22 cellular contexts compared by ENCODE assay signal in the genomic region with DNA sequence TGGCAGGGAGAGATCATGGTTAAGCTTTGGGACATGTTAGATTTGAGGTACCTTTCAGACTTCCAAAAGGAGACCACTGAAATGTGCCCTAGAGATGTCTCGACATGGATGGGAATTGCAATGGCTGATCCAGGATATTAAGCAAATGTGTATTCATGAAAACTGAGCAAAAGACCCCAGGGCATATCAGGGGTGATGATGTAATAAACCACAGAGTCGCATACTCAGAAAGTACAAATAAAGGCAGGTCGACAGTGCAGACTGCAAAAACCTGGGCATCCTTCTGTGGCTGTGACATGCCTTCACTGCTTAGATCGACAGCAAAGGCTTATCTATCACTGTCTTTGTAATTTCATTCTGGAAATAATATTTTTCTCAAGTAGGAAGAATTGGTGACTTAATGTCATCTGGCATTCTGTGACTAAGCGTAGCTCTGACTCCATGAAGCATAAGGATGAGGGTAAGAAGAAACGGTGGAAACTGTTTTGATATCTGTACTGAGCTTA.
DNase-seq lines count a peak whose midpoint lies in the region; ATAC-seq, FAIRE-seq and TF ChIP-seq lines count a peak whose summit lies in the region.
"Had no signal": no experiment of that assay in that cellular context is flagged by ENCODE, and none has a peak within 500 bp of the region (broad histone marks: within the 10 kb centered on the region; RNA-seq: fewer than 3 reads in every experiment).

No MANE protein-coding gene starts in this region.

- no peak overlapping the region for H3K4me2 ChIP-seq in IMR-90 (ENCODE audit: low read depth, low read length)

- H4K20me1 ChIP-seq in IMR-90 (ENCODE audit: insufficient read depth, low read length) = no peaks in the 10 kb centered on the region

- CTCF ChIA-PET in IMR-90 (lab: Yijun Ruan, JAX) = no interaction called here

- H3K79me1 ChIP-seq in IMR-90 (ENCODE audit: low read depth in 1 of 2, low read length in 2 of 2) = no peaks in the 10 kb centered on the region

- no peak overlapping the region for H2BK20ac ChIP-seq in IMR-90 (ENCODE audit: low read depth, low read length)

- no peak overlapping the region for H3K27ac ChIP-seq in IMR-90 (ENCODE audit: insufficient read depth, low read length)
- no peak overlapping the region for H3K27ac ChIP-seq in RWPE2 (ENCODE audit: poor library complexity, severe bottlenecking)
- H3K27ac ChIP-seq in gastrocnemius medialis = no peak overlapping the region
- no peak overlapping the region for H3K27ac ChIP-seq in right atrium auricular region

- BruUV-seq in IMR-90 (replicated peaks; lab: Mats Ljungman, UMichigan) = no TSS peak

- H2AK9ac ChIP-seq in IMR-90 (replicated peaks; ENCODE audit: low read depth, low read length, poor library complexity) = no peak overlapping the region

- H4K5ac ChIP-seq in IMR-90 (ENCODE audit: low read depth, low read length) = no peak overlapping the region

- DNase-seq in IMR-90 = peak; percentile 28
- no peak for DNase-seq in RWPE2 (ENCODE audit: low spot score)
- DNase-seq in bronchial epithelial cell (ENCODE audit: low read depth) = peak; percentile 57
- no peak for DNase-seq in gastrocnemius medialis
- no peak for DNase-seq in cerebellum (ENCODE audit: low spot score)
- DNase-seq in right atrium auricular region (ENCODE audit: low spot score) = no peak
- DNase-seq: C1 segment of cervical spinal cord; CD4-positive, alpha-beta memory T cell; COR-L47; DMS79; Kasumi-1; MG63; NCI-H1417; NCI-H1694 treated with DMSO at 0.1 percent for 48 hours; NCI-H2081; NCI-H2227 treated with DMSO at 0.1 percent for 48 hours; NCI-H69; T-cell had no signal

- no peak overlapping the region for H3K14ac ChIP-seq in IMR-90 (replicated peaks; ENCODE audit: low read depth, low read length)

- dilution Hi-C loops in IMR-90 (cut with HindIII; ENCODE audit: low sequenced_read_pairs, unreplicated experiment) = no loop called here

- no peak overlapping the region for H2BK5ac ChIP-seq in IMR-90 (ENCODE audit: low read depth, low read length, poor library complexity, severe bottlenecking)

- FAIRE-seq in bronchial epithelial cell (lab: Jason Lieb, UNC) = peak; percentile 83
- FAIRE-seq: GM19239, H54 had no signal

- TF ChIP-seq CTCF in IMR-90 (conservative IDR thresholded peaks at IDR 0.05; ENCODE audit: low read depth, low read length) (no peak), RWPE2 (IDR thresholded peaks at IDR 0.05; ENCODE audit: poor library complexity, severe bottlenecking) (no peak), bronchial epithelial cell (IDR thresholded peaks at IDR 0.05; ENCODE audit: insufficient read depth, low read length, severe bottlenecking) (no peak), gastrocnemius medialis (IDR thresholded peaks at IDR 0.05 in 4 of 5, conservative IDR thresholded peaks at IDR 0.05 in 1 of 5) (no peak), right atrium auricular region (IDR thresholded peaks at IDR 0.05) (no peak)

- H3K4me1 ChIP-seq in IMR-90 (ENCODE audit: control insufficient read depth, insufficient read depth, low read length) = peaks cover 3% of the 10 kb centered on the region; the same call in 1 of the 2 replicates
- H3K4me1 ChIP-seq in RWPE2 (ENCODE audit: insufficient read depth, poor library complexity, severe bottlenecking) = peaks cover 5% of the 10 kb centered on the region
- no peaks in the 10 kb centered on the region for H3K4me1 ChIP-seq in gastrocnemius medialis
- no peaks in the 10 kb centered on the region for H3K4me1 ChIP-seq in right atrium auricular region

- H3K27me3 ChIP-seq in IMR-90 (ENCODE audit: control insufficient read depth, insufficient read depth, low read length) = no peaks in the 10 kb centered on the region
- no peaks in the 10 kb centered on the region for H3K27me3 ChIP-seq in RWPE2 (ENCODE audit: insufficient read depth, poor library complexity, severe bottlenecking)
- H3K27me3 ChIP-seq in bronchial epithelial cell (ENCODE audit: control insufficient read depth, insufficient read depth, low read length) = no peaks in the 10 kb centered on the region
- no peaks in the 10 kb centered on the region for H3K27me3 ChIP-seq in gastrocnemius medialis
- H3K27me3 ChIP-seq in right atrium auricular region = no peaks in the 10 kb centered on the region
- H3K27me3 ChIP-seq: MG63 had no signal

- no peaks in the 10 kb centered on the region; the same call in 1 of the 2 replicates for H3K36me3 ChIP-seq in IMR-90 (ENCODE audit: control insufficient read depth, insufficient read depth, low read length)
- H3K36me3 ChIP-seq in RWPE2 (ENCODE audit: low read depth) = no peaks in the 10 kb centered on the region
- no peaks in the 10 kb centered on the region for H3K36me3 ChIP-seq in bronchial epithelial cell (ENCODE audit: control insufficient read depth, insufficient read depth, low read length)
- no peaks in the 10 kb centered on the region for H3K36me3 ChIP-seq in gastrocnemius medialis
- no peaks in the 10 kb centered on the region for H3K36me3 ChIP-seq in right atrium auricular region
- H3K36me3 ChIP-seq: MG63 had no signal

- H3K9me1 ChIP-seq in IMR-90 (ENCODE audit: insufficient read depth, low read length) = 0 out of 2 replicates have a peak, but pooled peaks cover 3% of the 10 kb centered on the region

- ATAC-seq in IMR-90 (ENCODE audit: low read depth) = no peak
- peak; percentile 27; the same call in 1 of the 3 replicates for ATAC-seq in RWPE2 (ENCODE audit: low read depth)
- no peak for ATAC-seq in gastrocnemius medialis
- no peak for ATAC-seq in GM19328 (IDR thresholded peaks at IDR 0.05; ENCODE audit: unreplicated experiment)
- ATAC-seq: Panc1, T-cell had no signal

- no peak overlapping the region for H2BK15ac ChIP-seq in IMR-90 (ENCODE audit: low read depth, low read length)

- 87% methylated on average over 3 of the region's 6 CpGs; no CpG with 5 or more reads in 1 of the 2 experiments for WGBS in IMR-90 (ENCODE audit: extremely low coverage in 2 of 2, insufficient read length in 1 of 2), 2 experiments

- H2AFZ ChIP-seq in IMR-90 (replicated peaks; ENCODE audit: low read length, poor library complexity) = no peak overlapping the region

- intact Hi-C loops in IMR-90 (cut with micrococcal nuclease) = no loop called here
- intact Hi-C loops in gastrocnemius medialis (cut with DNase I; ENCODE audit: low total_unique reads) = no loop called here

- no peak for TF ChIP-seq POLR2A in IMR-90 (IDR thresholded peaks at IDR 0.05; ENCODE audit: low read depth, low read length)
- no peak for TF ChIP-seq POLR2A in gastrocnemius medialis (IDR thresholded peaks at IDR 0.05)

- no peaks in the 10 kb centered on the region for H3K9me3 ChIP-seq in IMR-90 (ENCODE audit: control insufficient read depth, insufficient read depth, low read length)
- no peaks in the 10 kb centered on the region for H3K9me3 ChIP-seq in RWPE2 (ENCODE audit: severe bottlenecking)
- no peaks in the 10 kb centered on the region for H3K9me3 ChIP-seq in gastrocnemius medialis
- H3K9me3 ChIP-seq in right atrium auricular region = no peaks in the 10 kb centered on the region
- H3K9me3 ChIP-seq: MG63 had no signal

- H3K4me3 ChIP-seq in IMR-90 (ENCODE audit: insufficient read depth, low read depth, low read length) = no peak overlapping the region
- no peak overlapping the region for H3K4me3 ChIP-seq in RWPE2 (ENCODE audit: severe bottlenecking)
- H3K4me3 ChIP-seq in bronchial epithelial cell (ENCODE audit: low read depth, low read length) = no peak overlapping the region
- no peak overlapping the region for H3K4me3 ChIP-seq in gastrocnemius medialis
- no peak overlapping the region for H3K4me3 ChIP-seq in right atrium auricular region
- H3K4me3 ChIP-seq: MG63 had no signal

- no peak overlapping the region for H3K9ac ChIP-seq in IMR-90 (ENCODE audit: low read depth, low read length)

- in situ Hi-C loops in IMR-90 (cut with MboI; ENCODE audit: low sequenced_read_pairs) = no loop called here
- in situ Hi-C loops in gastrocnemius medialis (cut with MboI; ENCODE audit: low sequenced_read_pairs in 4 of 4) = no loop called here

- no peak overlapping the region for H3K18ac ChIP-seq in IMR-90 (ENCODE audit: low read depth, low read length)

- H3K56ac ChIP-seq in IMR-90 (ENCODE audit: extremely low read depth, insufficient read depth, low read length) = no peak overlapping the region

- POLR2A ChIA-PET in IMR-90 (lab: Charles Lee; ENCODE audit: unreplicated experiment) = no interaction called here

- H4K8ac ChIP-seq in IMR-90 (ENCODE audit: low read depth in 2 of 2, low read length in 2 of 2) = no peak overlapping the region

- TF ChIP-seq RAD21 in IMR-90 (IDR thresholded peaks at IDR 0.05; ENCODE audit: low read length) = no peak

- H4K91ac ChIP-seq in IMR-90 (ENCODE audit: insufficient read depth, low read depth, low read length) = no peak overlapping the region

- H2BK120ac ChIP-seq in IMR-90 (ENCODE audit: low read depth, low read length) = no peak overlapping the region

- no peak overlapping the region for H3K23ac ChIP-seq in IMR-90 (ENCODE audit: low read depth, low read length)

- no peak overlapping the region for H3K4ac ChIP-seq in IMR-90 (ENCODE audit: low read depth, low read length)

- H2AK5ac ChIP-seq in IMR-90 (ENCODE audit: low read depth, low read length) = no peak overlapping the region

TF ChIP-seq in IMR-90, 13 proteins besides CTCF, POLR2A, EP300 and RAD21:
- 0 out of 2 replicates have a peak, but pooled peaks have one; percentile 26 for TF ChIP-seq CEBPB (IDR thresholded peaks at IDR 0.05; ENCODE audit: low read depth, low read length)
- TF ChIP-seq NFE2L2 (IDR thresholded peaks at IDR 0.05; ENCODE audit: low read depth, low read length) = no peak

Comparison
In these comparisons a context has a peak if more than half of its experiments do, and no peak if none do; other contexts are left out.
1. DNase-seq: peak in IMR-90 (single experiment) and bronchial epithelial cell (single experiment); none in RWPE2 (single experiment), gastrocnemius medialis (0 of 2), cerebellum (single experiment) and right atrium auricular region (single experiment).